In the genomic region with DNA sequence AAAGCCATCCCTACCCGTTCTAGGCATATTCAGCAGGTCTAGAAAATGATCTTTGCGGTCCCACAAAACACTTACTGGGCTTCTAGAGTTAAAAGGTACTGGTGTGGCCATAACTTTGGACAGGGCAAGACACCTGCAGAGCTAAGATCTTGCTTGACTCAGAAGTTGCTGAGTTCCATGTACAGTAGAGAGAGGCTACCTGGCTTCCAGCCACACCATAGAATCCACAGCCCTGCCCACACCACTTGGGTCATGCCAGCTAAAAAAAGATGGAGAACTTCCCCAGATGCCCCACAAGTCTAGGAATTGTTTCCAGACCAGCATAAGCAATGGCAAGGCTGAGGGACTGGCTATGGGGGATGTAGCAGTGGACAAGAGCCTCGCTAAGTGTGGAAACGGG, we compare ENCODE assay signal across 14 cellular contexts. TPM values are rescaled to one million over a fixed set of nuclear protein-coding genes. Genes with fewer than 3 reads are reported as not detected.
DNase-seq lines count a peak whose midpoint lies in the region; TF ChIP-seq lines count a peak whose summit lies in the region.
"Had no signal": no experiment of that assay in that cellular context is flagged by ENCODE, and none has a peak within 500 bp of the region (broad histone marks: within the 10 kb centered on the region; RNA-seq: fewer than 3 reads in every experiment).

No MANE protein-coding gene starts in this region.

- H3K9ac ChIP-seq in mesenchymal stem cell (ENCODE audit: low read length), result no peak overlapping the region
- no peak overlapping the region for H3K9ac ChIP-seq in neural progenitor cell

- no peak for TF ChIP-seq CTCF in RWPE1 (conservative IDR thresholded peaks at IDR 0.05; ENCODE audit: low read depth)
- no peak for TF ChIP-seq CTCF in neural progenitor cell (IDR thresholded peaks at IDR 0.05)

- peaks cover 10% of the 10 kb centered on the region for H3K36me3 Mint-ChIP-seq in neural progenitor cell
- H3K36me3 Mint-ChIP-seq in CD4-positive, alpha-beta memory T cell, result peaks cover 0 to 4% of the 10 kb centered on the region in 2 donors

- H3K4me2 ChIP-seq in mesenchymal stem cell (ENCODE audit: low read length, poor library complexity, severe bottlenecking), result no peak overlapping the region
- no peak overlapping the region for H3K4me2 ChIP-seq in neural progenitor cell

- intact Hi-C loops in CD4-positive, alpha-beta memory T cell (cut with micrococcal nuclease), result no loop called here

- no peak overlapping the region for H3K23ac ChIP-seq in mesenchymal stem cell (ENCODE audit: low read length in 2 of 2)

- peak overlapping the region; percentile 4; the same call in 1 of the 2 replicates for H3K27ac ChIP-seq in RWPE1
- H3K27ac ChIP-seq in epithelial cell of prostate, result peak overlapping the region; percentile 99
- no peak overlapping the region for H3K27ac ChIP-seq in mesenchymal stem cell (ENCODE audit: low read length, poor library complexity, severe bottlenecking)
- no peak overlapping the region for H3K27ac ChIP-seq in neural progenitor cell
- H3K27ac ChIP-seq in CD4-positive, alpha-beta memory T cell (ENCODE audit: low read depth, low read length), result no peak overlapping the region

- H4K91ac ChIP-seq in mesenchymal stem cell (ENCODE audit: low read length), result no peak overlapping the region

- H3K27me3 Mint-ChIP-seq in neural progenitor cell (ENCODE audit: insufficient read depth, low read depth), result peaks cover 2% of the 10 kb centered on the region
- no peaks in the 10 kb centered on the region for H3K27me3 Mint-ChIP-seq in CD4-positive, alpha-beta memory T cell
- H3K27me3 Mint-ChIP-seq: CD4-positive, alpha-beta T cell; IgD-negative memory B cell had no signal

- no peak overlapping the region for H3K14ac ChIP-seq in mesenchymal stem cell (ENCODE audit: low read length in 2 of 2)

- H3K4me1 ChIP-seq in mesenchymal stem cell (ENCODE audit: control insufficient read depth, insufficient read depth, low read depth, low read length) (peaks cover 2% of the 10 kb centered on the region), neural progenitor cell (peaks cover 7% of the 10 kb centered on the region)
- H3K4me1 ChIP-seq in CD4-positive, alpha-beta memory T cell (ENCODE audit: insufficient read depth, low read length), result no peaks in the 10 kb centered on the region

- H3K27me3 ChIP-seq in mesenchymal stem cell (ENCODE audit: control insufficient read depth in 1 of 2, insufficient read depth in 1 of 2, low read length in 2 of 2) (no peaks in the 10 kb centered on the region), neural progenitor cell (no peaks in the 10 kb centered on the region)
- no peaks in the 10 kb centered on the region for H3K27me3 ChIP-seq in CD4-positive, alpha-beta memory T cell (ENCODE audit: insufficient read depth, low read length)

- peak overlapping the region; percentile 31 for H4K8ac ChIP-seq in mesenchymal stem cell (ENCODE audit: low read length)

- no peaks in the 10 kb centered on the region for H3K9me3 ChIP-seq in mesenchymal stem cell (ENCODE audit: control insufficient read depth, low read length)
- no peaks in the 10 kb centered on the region for H3K9me3 ChIP-seq in neural progenitor cell (ENCODE audit: low read depth)
- no peaks in the 10 kb centered on the region for H3K9me3 ChIP-seq in CD4-positive, alpha-beta memory T cell (ENCODE audit: control insufficient read depth in 1 of 2, low read length in 2 of 2)

- H3K4me3 ChIP-seq in mesenchymal stem cell (ENCODE audit: insufficient read depth in 1 of 2, low read depth in 1 of 2, low read length in 2 of 2) (no peak overlapping the region), neural progenitor cell (no peak overlapping the region)
- no peak overlapping the region for H3K4me3 ChIP-seq in CD4-positive, alpha-beta memory T cell (ENCODE audit: low read length in 2 of 2)

- no peaks in the 10 kb centered on the region for H3K9me3 Mint-ChIP-seq in neural progenitor cell
- H3K9me3 Mint-ChIP-seq in CD4-positive, alpha-beta memory T cell, result peaks cover 0 to 3% (median 0%) of the 10 kb centered on the region in 8 donors
- H3K9me3 Mint-ChIP-seq: CD4-positive, alpha-beta T cell; IgD-negative memory B cell had no signal

- H2AK5ac ChIP-seq in mesenchymal stem cell (ENCODE audit: low read length, severe bottlenecking), result no peak overlapping the region

- H2BK5ac ChIP-seq in mesenchymal stem cell (ENCODE audit: low read depth, low read length, poor library complexity, severe bottlenecking), result no peak overlapping the region

- H3K27ac Mint-ChIP-seq in neural progenitor cell, result no peak overlapping the region
- H3K27ac Mint-ChIP-seq in CD4-positive, alpha-beta memory T cell, result no peak overlapping the region
- H3K27ac Mint-ChIP-seq: CD4-positive, alpha-beta T cell; IgD-negative memory B cell had no signal

- H3K4ac ChIP-seq in mesenchymal stem cell (ENCODE audit: low read depth in 1 of 2, low read length in 2 of 2), result no peak overlapping the region

- H3K4me1 Mint-ChIP-seq in neural progenitor cell, result peaks cover 10% of the 10 kb centered on the region
- peaks cover 0 to 1% (median 0%) of the 10 kb centered on the region in 4 donors for H3K4me1 Mint-ChIP-seq in CD4-positive, alpha-beta memory T cell

- H3K18ac ChIP-seq in mesenchymal stem cell (ENCODE audit: low read depth in 1 of 2, low read length in 2 of 2), result peak overlapping the region in 1 of 2 experiments; percentile 15

- H3K79me1 ChIP-seq in mesenchymal stem cell (replicated peaks; ENCODE audit: low read length, poor library complexity, severe bottlenecking), result peaks cover 1% of the 10 kb centered on the region

- DNase-seq in RWPE1 (ENCODE audit: low spot score) (no peak), epithelial cell of prostate (ENCODE audit: low read depth, low spot score) (no peak), mesenchymal stem cell (no peak), LoVo (ENCODE audit: low spot score) (no peak), neural progenitor cell (ENCODE audit: low spot score) (no peak), retina (no peak)
- DNase-seq in CD4-positive, alpha-beta memory T cell, result no peak
- DNase-seq: ACHN; C1 segment of cervical spinal cord; CD4-positive, alpha-beta T cell; DMS79 treated with DMSO at 0.1 percent for 48 hours; EL; KG1 had no signal

- CTCF ChIA-PET in RWPE1 (lab: Yijun Ruan, JAX), result interaction anchor here (0.5 to 2.5 kb wide), 2 partner anchors 12 to 559 kb away, joined by 3 to 8 read pairs; no protein-coding TSS in a partner anchor
- CTCF ChIA-PET in CD4-positive, alpha-beta memory T cell (lab: Charles Lee; ENCODE audit: partially characterized antibody), result interaction anchor here (0.6 to 1.3 kb wide), 2 partner anchors 13 to 302 kb away, joined by 4 read pairs; no protein-coding TSS in a partner anchor

- POLR2A ChIA-PET in RWPE1 (lab: Yijun Ruan, JAX; ENCODE audit: low non-redundant PET), result no interaction called here
- POLR2A ChIA-PET in CD4-positive, alpha-beta memory T cell (lab: Charles Lee; ENCODE audit: partially characterized antibody), result no interaction called here

- WGBS in mesenchymal stem cell, result 98% methylated on average over 4 of the region's 4 CpGs

- H3K36me3 ChIP-seq in mesenchymal stem cell (ENCODE audit: control insufficient read depth in 1 of 2, insufficient read depth in 2 of 2, low read depth in 1 of 2, low read length in 2 of 2) (peaks cover 9 to 42% of the 10 kb centered on the region in 2 experiments), neural progenitor cell (no peaks in the 10 kb centered on the region)
- H3K36me3 ChIP-seq in CD4-positive, alpha-beta memory T cell (ENCODE audit: insufficient read depth, low read length), result no peaks in the 10 kb centered on the region

- no peak overlapping the region for H2BK120ac ChIP-seq in mesenchymal stem cell (ENCODE audit: low read depth, low read length)

- H2BK15ac ChIP-seq in mesenchymal stem cell (ENCODE audit: low read depth, poor library complexity, severe bottlenecking), result no peak overlapping the region

- H2AFZ ChIP-seq in mesenchymal stem cell (ENCODE audit: low read depth, low read length) (no peak overlapping the region), neural progenitor cell (replicated peaks) (no peak overlapping the region)

- H2BK12ac ChIP-seq in mesenchymal stem cell (ENCODE audit: low read length in 2 of 2), result no peak overlapping the region

- H4K20me1 ChIP-seq in neural progenitor cell (ENCODE audit: low read depth), result no peaks in the 10 kb centered on the region

- H3F3A ChIP-seq in neural progenitor cell (ENCODE audit: low read depth), result peaks cover 3% of the 10 kb centered on the region

- no peaks in the 10 kb centered on the region for H3K79me2 ChIP-seq in neural progenitor cell (ENCODE audit: low read depth)

- H3K4me3 Mint-ChIP-seq in neural progenitor cell, result no peak overlapping the region
- no peak overlapping the region for H3K4me3 Mint-ChIP-seq in CD4-positive, alpha-beta memory T cell
- H3K4me3 Mint-ChIP-seq: CD4-positive, alpha-beta T cell had no signal

RNA-seq across cellular contexts. Expression of a gene that starts 52.1 kb away (rescaled TPM):
- 27.2 TPM for polyA plus RNA-seq in mesenchymal stem cell (2013, experiment 1 of 2)
- polyA plus RNA-seq in mesenchymal stem cell (2013, experiment 2 of 2), result 25.4 TPM
- 28.2 and 32.4 TPM in 2 replicates for total RNA-seq in neural progenitor cell (ENCODE audit: low replicate concordance)
- total RNA-seq in CD4-positive, alpha-beta memory T cell, result 1 to 10 TPM in 1 of 2 experiments, under 1 TPM in 1; 0.80 to 1.2 TPM
- 1 to 10 TPM in 1 of 2 donors, under 1 TPM in 1; 0.57 to 1.0 TPM for polyA plus RNA-seq in CD4-positive, alpha-beta memory T cell

Comparison
In these comparisons a context has a peak if more than half of its experiments do, and no peak if none do; other contexts are left out.
1. H3K27ac ChIP-seq: peak in RWPE1 (single experiment) and epithelial cell of prostate (single experiment); none in mesenchymal stem cell (single experiment), neural progenitor cell (single experiment) and CD4-positive, alpha-beta memory T cell (single experiment).
2. RNA of a gene that starts 52.1 kb away (total RNA-seq): 28.2 to 32.4 TPM in neural progenitor cell; 0.80 to 1.2 TPM in CD4-positive, alpha-beta memory T cell; every median in the first group is over 10 times any median in the second.